In the genomic region with DNA sequence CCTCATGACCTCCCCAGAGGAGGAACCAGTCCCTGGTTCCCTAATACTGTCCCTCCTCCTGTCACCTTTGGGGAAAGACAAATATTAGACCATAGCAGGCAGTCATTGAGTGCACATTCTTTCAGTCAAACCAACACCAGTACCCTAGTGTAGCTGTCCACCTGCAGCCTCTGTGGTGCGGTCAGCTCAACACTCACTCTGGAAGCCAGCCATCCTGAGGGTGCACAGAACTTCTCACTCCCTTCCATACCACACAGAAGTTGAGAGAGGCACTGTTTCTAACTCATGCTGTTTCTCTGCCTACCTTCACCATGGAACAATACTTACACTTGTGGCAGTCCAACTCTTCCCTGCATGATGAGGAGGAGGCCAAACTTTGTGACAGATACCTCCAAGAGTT, we compare ENCODE assay signal across 31 cellular contexts.
"Had no signal": no experiment of that assay in that cellular context is flagged by ENCODE, and none has a peak within 500 bp of the region (broad histone marks: within the 10 kb centered on the region; RNA-seq: fewer than 3 reads in every experiment).

No MANE protein-coding gene starts in this region.

- H3K4me1 ChIP-seq: esophagus muscularis mucosa, foreskin keratinocyte, gastrocnemius medialis, heart left ventricle had no signal

- DNase-seq: activated CD4-positive, alpha-beta memory T cell treated with anti-CD3 and anti-CD28 coated beads for 36 hours; activated CD4-positive, alpha-beta T cell treated with anti-CD3 and anti-CD28 coated beads for 36 hours; activated CD4-positive, alpha-beta T cell treated with anti-CD3 and anti-CD28 coated beads, Interleukin-2, amount 10 ng/mL, durations not matched to agents 24 days and 14 days; activated CD4-positive, CD25-positive, alpha-beta regulatory T cell; activated CD4-positive, CD25-positive, alpha-beta regulatory T cell treated with anti-CD3 and anti-CD28 coated beads, Interleukin-2, amount 50 U/mL, for 72 hours; activated CD8-positive, alpha-beta memory T cell treated with anti-CD3 and anti-CD28 coated beads for 24 hours; activated effector memory CD4-positive, alpha-beta T cell treated with Interleukin-2 at 50 U/mL for 16 hours; activated gamma-delta T cell treated with Interleukin-2 at 50 U/mL for 16 hours; activated naive CD4-positive, alpha-beta T cell treated with anti-CD3 and anti-CD28 coated beads, Interleukin-2, amount 50 U/mL, for 16 hours; activated naive CD4-positive, alpha-beta T cell treated with Interleukin-2 at 50 U/mL for 16 hours; activated T-cell treated with anti-CD3 and anti-CD28 coated beads, Interleukin-2, amount 50 U/mL, for 4 hours; amniotic stem cell; anterior cingulate cortex; brain microvascular endothelial cell; caudate nucleus; cortex of kidney; dermis blood vessel endothelial cell; effector CD4-positive, alpha-beta T cell; effector memory CD8-positive, alpha-beta T cell; erythroblast; foreskin keratinocyte; gastrocnemius medialis; glutamatergic neuron; heart left ventricle; T-helper 17 cell; T1000; WERI-Rb-1 had no signal

- FAIRE-seq: astrocyte, colon had no signal

- H3K27me3 ChIP-seq: brain microvascular endothelial cell, esophagus muscularis mucosa, foreskin keratinocyte, gastrocnemius medialis, heart left ventricle had no signal

- H3K27ac ChIP-seq: brain microvascular endothelial cell, esophagus muscularis mucosa, foreskin keratinocyte, gastrocnemius medialis, heart left ventricle, WERI-Rb-1 had no signal

- H3K9me3 ChIP-seq: esophagus muscularis mucosa, gastrocnemius medialis, heart left ventricle had no signal

- ATAC-seq: activated CD4-positive, alpha-beta T cell treated with anti-CD3 and anti-CD28 coated beads for 36 hours; activated T-cell treated with anti-CD3 and anti-CD28 coated beads, Interleukin-2, amount 50 U/mL, for 4 hours; activated T-helper 17 cell treated with anti-CD3 and anti-CD28 coated beads, Interleukin-2, amount 50 U/mL, for 72 hours; effector memory CD8-positive, alpha-beta T cell; foreskin keratinocyte; gastrocnemius medialis; heart left ventricle; T-helper 17 cell had no signal

- H3K4me3 ChIP-seq: esophagus muscularis mucosa, gastrocnemius medialis, heart left ventricle had no signal

- H3K36me3 ChIP-seq: brain microvascular endothelial cell, esophagus muscularis mucosa, gastrocnemius medialis, heart left ventricle, WERI-Rb-1 had no signal
